18 cellular contexts compared by ENCODE assay signal in genomic region chr3:188267790-188268333, GRCh38.
DNase-seq lines count a peak whose midpoint lies in the region; ATAC-seq, FAIRE-seq and TF ChIP-seq lines count a peak whose summit lies in the region.
"Had no signal": no experiment of that assay in that cellular context is flagged by ENCODE, and none has a peak within 500 bp of the region (broad histone marks: within the 10 kb centered on the region; RNA-seq: fewer than 3 reads in every experiment).

No MANE protein-coding gene starts in this region.

- in situ Hi-C loops in Panc1 (cut with HindIII; ENCODE audit: low pct_unique_long_range_greater_than_20kb, low sequenced_read_pairs): no loop called here
- in situ Hi-C loops in gastrocnemius medialis (cut with MboI; ENCODE audit: low sequenced_read_pairs in 4 of 4): loop anchor here in 1 of 4 donors (5.0 to 10.0 kb wide), 4 partner anchors 147 to 684 kb away; partner anchors contain the start of gene BCL6

- H3K27ac ChIP-seq in A549 (peak overlapping the region; percentile 82 to 84; a peak in 5 of 6 replicates), Panc1 (ENCODE audit: low read length) (peak overlapping the region; percentile 73), hepatocyte (peak overlapping the region; percentile 90), gastrocnemius medialis (peak overlapping the region; percentile 94 to 99 (median 96))

- no peak for TF ChIP-seq CTCF in A549 (IDR thresholded peaks at IDR 0.05)
- no peak for TF ChIP-seq CTCF in Panc1 (IDR thresholded peaks at IDR 0.05)
- TF ChIP-seq CTCF in hepatocyte (IDR thresholded peaks at IDR 0.05; ENCODE audit: poor library complexity): no peak
- no peak for TF ChIP-seq CTCF in gastrocnemius medialis (IDR thresholded peaks at IDR 0.05 in 4 of 5, conservative IDR thresholded peaks at IDR 0.05 in 1 of 5)

- no peak for TF ChIP-seq EP300 in A549 (IDR thresholded peaks at IDR 0.05)

- no TSS peak for BruUV-seq in Panc1 (replicated peaks; lab: Mats Ljungman, UMichigan)

- DNase-seq in A549 (ENCODE audit: low read depth in 1 of 2, low spot score in 1 of 2): no peak
- DNase-seq in Panc1 (ENCODE audit: low read depth, low spot score): no peak
- no peak for DNase-seq in hepatocyte (ENCODE audit: low spot score)
- no peak for DNase-seq in gastrocnemius medialis
- no peak for DNase-seq in HTR-8/SVneo (ENCODE audit: insufficient read length, low spot score)
- DNase-seq in iPS-NIHi11 (ENCODE audit: low spot score): no peak
- no peak for DNase-seq in GM03348 (ENCODE audit: low spot score)
- no peak for DNase-seq in activated CD8-positive, alpha-beta memory T cell treated with anti-CD3 and anti-CD28 coated beads, Interleukin-2, amount 50 U/mL, for 4 hours
- DNase-seq: activated CD4-positive, alpha-beta T cell treated with anti-CD3 and anti-CD28 coated beads for 4 hours; activated T-cell treated with anti-CD3 and anti-CD28 coated beads, Interleukin-2, amount 50 U/mL, for 72 hours; AML-193; amygdala; DMS79; foreskin melanocyte; islet precursor cell; NCI-H1694 treated with DMSO at 0.1 percent for 48 hours; T-helper 2 cell had no signal

- no peaks in the 10 kb centered on the region for H3K36me3 ChIP-seq in Panc1 (ENCODE audit: control insufficient read depth, insufficient read depth, low read length)
- no peaks in the 10 kb centered on the region for H3K36me3 ChIP-seq in hepatocyte (replicated peaks; ENCODE audit: insufficient read depth, low read depth)
- H3K36me3 ChIP-seq in gastrocnemius medialis: no peaks in the 10 kb centered on the region

- H3K9me2 ChIP-seq in hepatocyte (replicated peaks; ENCODE audit: insufficient read depth): no peaks in the 10 kb centered on the region

- peaks cover 72% of the 10 kb centered on the region for H3K79me2 ChIP-seq in hepatocyte

- no peak for TF ChIP-seq POLR2A in A549 (IDR thresholded peaks at IDR 0.05; ENCODE audit: low read length)
- no peak for TF ChIP-seq POLR2A in gastrocnemius medialis (IDR thresholded peaks at IDR 0.05)

- H3K4me1 ChIP-seq in A549 (peaks cover 92% of the 10 kb centered on the region), Panc1 (ENCODE audit: control insufficient read depth, insufficient read depth, low read length) (peaks cover 93% of the 10 kb centered on the region), hepatocyte (ENCODE audit: insufficient read depth) (peaks cover 55% of the 10 kb centered on the region), gastrocnemius medialis (peaks cover 72 to 82% of the 10 kb centered on the region in 2 donors)

- H3K9me3 ChIP-seq in A549 (no peaks in the 10 kb centered on the region), Panc1 (ENCODE audit: control insufficient read depth, insufficient read depth, low read depth, low read length) (no peaks in the 10 kb centered on the region), hepatocyte (ENCODE audit: low read depth) (no peaks in the 10 kb centered on the region), gastrocnemius medialis (no peaks in the 10 kb centered on the region)

- H3K27me3 ChIP-seq in Panc1 (ENCODE audit: control insufficient read depth, insufficient read depth, low read length) (no peaks in the 10 kb centered on the region), hepatocyte (no peaks in the 10 kb centered on the region), gastrocnemius medialis (no peaks in the 10 kb centered on the region)

- ATAC-seq in A549 (no peak), Panc1 (no peak), gastrocnemius medialis (no peak)
- ATAC-seq: activated T-cell treated with anti-CD3 and anti-CD28 coated beads, Interleukin-2, amount 50 U/mL, for 72 hours had no signal

- no peak for TF ChIP-seq RAD21 in A549 (conservative IDR thresholded peaks at IDR 0.05 in 1 of 2, IDR thresholded peaks at IDR 0.05 in 1 of 2)

- intact Hi-C loops in Panc1 (cut with micrococcal nuclease; ENCODE audit: unreplicated experiment): loop anchor here (10.0 kb wide), 1 partner anchor 113 kb away; the partner anchor contains the start of gene LPP
- intact Hi-C loops in gastrocnemius medialis (cut with DNase I; ENCODE audit: low total_unique reads): loop anchor here (2.0 to 5.0 kb wide), 5 partner anchors 111 to 681 kb away; no protein-coding TSS in a partner anchor

- H4K20me1 ChIP-seq in hepatocyte (ENCODE audit: insufficient read depth, poor library complexity, severe bottlenecking): no peaks in the 10 kb centered on the region

- H2AFZ ChIP-seq in hepatocyte: no peak overlapping the region

- peak overlapping the region; percentile 90 for H3K4me2 ChIP-seq in A549
- H3K4me2 ChIP-seq in hepatocyte: no peak overlapping the region

- POLR2A ChIA-PET in A549 (lab: Yijun Ruan, JAX): no interaction called here
- POLR2A ChIA-PET in Panc1 (lab: Charles Lee): interaction anchor here (0.6 kb wide), 1 partner anchor 12 kb away, joined by 3 read pairs; no protein-coding TSS in a partner anchor

- CTCF ChIA-PET in A549 (lab: Yijun Ruan, JAX): interaction anchor here (1.0 kb wide), 1 partner anchor 27 kb away, joined by 3 read pairs; no protein-coding TSS in a partner anchor
- CTCF ChIA-PET in Panc1 (lab: Charles Lee): interaction anchor here (0.7 kb wide), 1 partner anchor 148 kb away, joined by 3 read pairs; no protein-coding TSS in a partner anchor

- FAIRE-seq in A549 (lab: Jason Lieb, UNC): no peak
- no peak for FAIRE-seq in HTR-8/SVneo (lab: Jason Lieb, UNC)
- FAIRE-seq: RCC 7860 had no signal

- no peak overlapping the region for H3K4me3 ChIP-seq in A549
- H3K4me3 ChIP-seq in Panc1 (ENCODE audit: low read depth in 2 of 2, low read length in 2 of 2): no peak overlapping the region
- H3K4me3 ChIP-seq in hepatocyte: no peak overlapping the region
- no peak overlapping the region for H3K4me3 ChIP-seq in gastrocnemius medialis

- WGBS in A549 (ENCODE audit: missing lambda C conversion rate): 77% methylated on average over 7 of the region's 7 CpGs
- 71% methylated on average over 7 of the region's 7 CpGs for WGBS in hepatocyte (ENCODE audit: low lambda C conversion rate, missing lambda C conversion rate)

TF ChIP-seq in A549, 52 proteins besides CTCF, POLR2A, EP300 and RAD21:
- TF ChIP-seq MAFK (IDR thresholded peaks at IDR 0.05; ENCODE audit: partially characterized antibody) (peak; percentile 65), ELK1 (IDR thresholded peaks at IDR 0.05; ENCODE audit: low read depth, low read length) (no peak)
